In genomic region chr22:22359465-22359864, GRCh38 we compare ENCODE assay signal across 11 cellular contexts.
"Had no signal": no experiment of that assay in that cellular context is flagged by ENCODE, and none has a peak within 500 bp of the region (broad histone marks: within the 10 kb centered on the region; RNA-seq: fewer than 3 reads in every experiment).

No MANE protein-coding gene starts in this region.

- ATAC-seq: GM23338, HCT116 had no signal

- H3K27ac ChIP-seq: GM23248 had no signal

- H2AFZ ChIP-seq: GM23248, GM23338 had no signal

- H3K9me3 ChIP-seq: HAP-1 had no signal

- H3K9ac ChIP-seq: GM23248 had no signal

- H3K36me3 ChIP-seq: HAP-1 had no signal

- H3K4me3 ChIP-seq: GM23248, GM23338, HAP-1 had no signal

- H3K4me1 ChIP-seq: HAP-1 had no signal

- DNase-seq: GM23248, GOT3, H7, H9, HCEC 1CT, HFFc6 had no signal

- FAIRE-seq: H1, H54 had no signal

- H3K4me2 ChIP-seq: GM23338 had no signal
